8 cellular contexts compared by ENCODE assay signal in the genomic region with DNA sequence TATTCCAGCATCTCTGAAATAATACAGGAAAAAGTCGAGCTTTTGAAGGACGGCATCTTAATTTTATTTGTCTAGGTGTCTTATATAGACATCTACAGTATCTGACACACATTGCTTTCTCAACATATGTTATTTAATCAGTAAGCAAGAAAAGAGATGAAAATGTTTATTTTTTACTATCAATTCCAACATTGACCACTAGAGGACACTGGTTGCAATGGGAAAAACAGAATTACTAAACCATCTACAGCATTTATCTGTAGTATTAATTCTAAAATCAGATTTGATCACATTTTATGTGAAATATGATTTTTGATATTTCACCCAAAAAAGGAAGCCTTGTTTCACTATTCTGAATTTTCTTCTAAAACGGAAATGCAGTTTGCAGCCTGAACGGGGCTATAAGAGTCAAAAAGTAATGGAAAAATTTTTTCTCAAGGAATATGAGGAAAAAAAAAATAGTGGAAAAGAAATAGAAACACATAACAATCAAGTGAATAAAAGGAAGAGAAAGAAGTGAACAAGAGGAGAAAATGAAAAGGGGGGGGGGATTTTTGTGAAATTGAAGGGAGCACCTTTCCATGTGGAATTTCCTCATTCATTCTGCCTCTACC.
A peak's percentile ranks its signal among the peaks of the same experiment; 100 is the strongest.
DNase-seq lines count a peak whose midpoint lies in the region; ATAC-seq, FAIRE-seq and TF ChIP-seq lines count a peak whose summit lies in the region.

No MANE protein-coding gene starts in this region.

- no peaks in the 10 kb centered on the region for H3K27me3 Mint-ChIP-seq in activated CD4-positive, alpha-beta memory T cell treated with anti-CD3 and anti-CD28 coated beads for 36 hours

- intact Hi-C loops in endothelial cell of umbilical vein (cut with micrococcal nuclease): loop anchor here (1.0 to 5.0 kb wide), 5 partner anchors 51 to 410 kb away; partner anchors contain the start of gene CARNMT1
- intact Hi-C loops in gastrocnemius medialis (cut with DNase I; ENCODE audit: low total_unique reads): no loop called here
- intact Hi-C loops in activated CD4-positive, alpha-beta memory T cell treated with anti-CD3 and anti-CD28 coated beads for 36 hours (cut with micrococcal nuclease): loop anchor here (2.0 to 5.0 kb wide), 3 partner anchors 50 to 412 kb away; partner anchors contain the start of gene CARNMT1

- no peak overlapping the region for H3K4me3 Mint-ChIP-seq in activated CD4-positive, alpha-beta memory T cell treated with anti-CD3 and anti-CD28 coated beads for 36 hours

- BruUV-seq in endothelial cell of umbilical vein (replicated peaks; lab: Mats Ljungman, UMichigan): no TSS peak

- H2AFZ ChIP-seq in endothelial cell of umbilical vein (ENCODE audit: low read depth, low read length): no peak overlapping the region

- CTCF ChIA-PET in endothelial cell of umbilical vein (lab: Charles Lee): interaction anchor here (0.8 to 3.2 kb wide), 3 partner anchors 39 to 409 kb away, joined by 3 to 24 read pairs (median 14); partner anchors contain the start of genes NMRK1 and OSTF1
- CTCF ChIA-PET in activated CD4-positive, alpha-beta memory T cell treated with anti-CD3 and anti-CD28 coated beads for 36 hours (lab: Charles Lee): interaction anchor here (0.6 to 2.9 kb wide), 10 partner anchors 12 to 794 kb away, joined by 3 to 18 read pairs (median 8); partner anchors contain the start of genes NMRK1 and OSTF1

- TF ChIP-seq POLR2A in endothelial cell of umbilical vein (IDR thresholded peaks at IDR 0.05; ENCODE audit: low read depth, low read length) (no peak), gastrocnemius medialis (IDR thresholded peaks at IDR 0.05) (no peak)

- no peak overlapping the region for H3K9ac ChIP-seq in endothelial cell of umbilical vein (replicated peaks; ENCODE audit: extremely low read depth, insufficient read depth, low read length)

- DNase-seq in NCI-H1417 (lab: John Stamatoyannopoulos, UW): peak in 2 of 3 experiments; percentile 3 to 35
- no peak for DNase-seq in NCI-H1417 treated with DMSO at 0.1 percent for 48 hours (lab: John Stamatoyannopoulos, UW)
- DNase-seq in NCI-H69 (lab: John Stamatoyannopoulos, UW): peak; percentile 16
- peak; percentile 65 for DNase-seq in endothelial cell of umbilical vein (ENCODE audit: low read depth, low spot score)
- no peak for DNase-seq in gastrocnemius medialis
- no peak for DNase-seq in activated CD4-positive, alpha-beta memory T cell treated with anti-CD3 and anti-CD28 coated beads for 36 hours
- DNase-seq in GM19238 (ENCODE audit: insufficient read length, low spot score): no peak

- FAIRE-seq in endothelial cell of umbilical vein (lab: Jason Lieb, UNC): peak; percentile 53

- no peak for ATAC-seq in gastrocnemius medialis
- no peak for ATAC-seq in GM21360 (IDR thresholded peaks at IDR 0.05; ENCODE audit: unreplicated experiment)

- POLR2A ChIA-PET in endothelial cell of umbilical vein (lab: Charles Lee): no interaction called here
- POLR2A ChIA-PET in activated CD4-positive, alpha-beta memory T cell treated with anti-CD3 and anti-CD28 coated beads for 36 hours (lab: Charles Lee): no interaction called here

- H3K4me1 Mint-ChIP-seq in activated CD4-positive, alpha-beta memory T cell treated with anti-CD3 and anti-CD28 coated beads for 36 hours (ENCODE audit: low read depth): peaks cover 19% of the 10 kb centered on the region

- no peaks in the 10 kb centered on the region for H3K27me3 ChIP-seq in endothelial cell of umbilical vein (ENCODE audit: control insufficient read depth in 2 of 2, insufficient read depth in 2 of 2, low read length in 2 of 2)
- H3K27me3 ChIP-seq in gastrocnemius medialis: no peaks in the 10 kb centered on the region

- H3K36me3 Mint-ChIP-seq in activated CD4-positive, alpha-beta memory T cell treated with anti-CD3 and anti-CD28 coated beads for 36 hours: peaks cover 2% of the 10 kb centered on the region

- TF ChIP-seq CTCF in endothelial cell of umbilical vein (IDR thresholded peaks at IDR 0.05; ENCODE audit: extremely low read depth in 1 of 2, insufficient read depth in 1 of 2, low read depth in 1 of 2, low read length in 2 of 2) (peak; percentile 51 to 53), gastrocnemius medialis (IDR thresholded peaks at IDR 0.05 in 4 of 5, conservative IDR thresholded peaks at IDR 0.05 in 1 of 5) (peak; percentile 31 to 82 (median 58))

- H3K4me1 ChIP-seq in endothelial cell of umbilical vein (ENCODE audit: control insufficient read depth, extremely low read depth, insufficient read depth, low read length) (peaks cover 1% of the 10 kb centered on the region), gastrocnemius medialis (no peaks in the 10 kb centered on the region)

- H3K36me3 ChIP-seq in endothelial cell of umbilical vein (ENCODE audit: control insufficient read depth in 2 of 2, extremely low read depth in 1 of 2, insufficient read depth in 2 of 2, low read length in 2 of 2) (no peaks in the 10 kb centered on the region), gastrocnemius medialis (no peaks in the 10 kb centered on the region)

- no peaks in the 10 kb centered on the region for H4K20me1 ChIP-seq in endothelial cell of umbilical vein (replicated peaks; ENCODE audit: control insufficient read depth, extremely low read depth, insufficient read depth, low read length)

- no peaks in the 10 kb centered on the region for H3K9me1 ChIP-seq in endothelial cell of umbilical vein (replicated peaks; ENCODE audit: control insufficient read depth, extremely low read depth, insufficient read depth, low read length)

- in situ Hi-C loops in gastrocnemius medialis (cut with MboI; ENCODE audit: low sequenced_read_pairs in 4 of 4): loop anchor here in 2 of 4 donors (25.0 kb wide), 2 partner anchors 675 to 1125 kb away; no protein-coding TSS in a partner anchor

- no peaks in the 10 kb centered on the region for H3K79me2 ChIP-seq in endothelial cell of umbilical vein (ENCODE audit: control insufficient read depth, insufficient read depth, low read length)

- dilution Hi-C loops in endothelial cell of umbilical vein (cut with MboI; ENCODE audit: extremely low pct_ligation_motif_present, low sequenced_read_pairs): no loop called here

- no peaks in the 10 kb centered on the region for H3K9me3 Mint-ChIP-seq in activated CD4-positive, alpha-beta memory T cell treated with anti-CD3 and anti-CD28 coated beads for 36 hours

- no peak overlapping the region for H3K4me3 ChIP-seq in endothelial cell of umbilical vein (replicated peaks in 1 of 3; ENCODE audit: insufficient read depth in 1 of 3, low read depth in 1 of 3, low read length in 3 of 3)
- H3K4me3 ChIP-seq in gastrocnemius medialis: no peak overlapping the region

- no peak overlapping the region for H3K27ac ChIP-seq in endothelial cell of umbilical vein (ENCODE audit: insufficient read depth, low read depth, low read length)
- no peak overlapping the region for H3K27ac ChIP-seq in gastrocnemius medialis

- H3K27ac Mint-ChIP-seq in activated CD4-positive, alpha-beta memory T cell treated with anti-CD3 and anti-CD28 coated beads for 36 hours: no peak overlapping the region

- H3K9me3 ChIP-seq in endothelial cell of umbilical vein (replicated peaks; ENCODE audit: control insufficient read depth, insufficient read depth, low read length) (no peaks in the 10 kb centered on the region), gastrocnemius medialis (no peaks in the 10 kb centered on the region)

- H3K4me2 ChIP-seq in endothelial cell of umbilical vein (ENCODE audit: insufficient read depth, low read length): no peak overlapping the region

TF ChIP-seq in endothelial cell of umbilical vein, 7 proteins besides CTCF, POLR2A, EP300 and RAD21:
- TF ChIP-seq GATA2 (IDR thresholded peaks at IDR 0.05; ENCODE audit: insufficient read depth, insufficient read length, low read depth, low read length) (no peak), MYC (IDR thresholded peaks at IDR 0.05; ENCODE audit: low read depth, low read length) (no peak), FOS (IDR thresholded peaks at IDR 0.05; ENCODE audit: borderline replicate concordance, insufficient read depth, low read length) (no peak), POLR2AphosphoS5 (IDR thresholded peaks at IDR 0.05; ENCODE audit: insufficient read depth, low read depth, low read length) (no peak), MAX (IDR thresholded peaks at IDR 0.05; ENCODE audit: insufficient read depth, insufficient read length) (no peak), EZH2 (IDR thresholded peaks at IDR 0.05; ENCODE audit: borderline replicate concordance, low read depth, low read length, severe bottlenecking) (no peak), JUN (IDR thresholded peaks at IDR 0.05; ENCODE audit: borderline replicate concordance, insufficient read depth, insufficient read length, low read depth) (no peak)
TF ChIP-seq in endothelial cell of umbilical vein: peak in this region for 0.

Comparison
In these comparisons a context has a peak if more than half of its experiments do, and no peak if none do; other contexts are left out.
1. DNase-seq: peak in NCI-H1417 (2 of 3), NCI-H69 (single experiment) and endothelial cell of umbilical vein (single experiment); none in NCI-H1417 treated with DMSO at 0.1 percent for 48 hours (single experiment), gastrocnemius medialis (0 of 2), activated CD4-positive, alpha-beta memory T cell treated with anti-CD3 and anti-CD28 coated beads for 36 hours (single experiment) and GM19238 (single experiment).